In the genomic region with DNA sequence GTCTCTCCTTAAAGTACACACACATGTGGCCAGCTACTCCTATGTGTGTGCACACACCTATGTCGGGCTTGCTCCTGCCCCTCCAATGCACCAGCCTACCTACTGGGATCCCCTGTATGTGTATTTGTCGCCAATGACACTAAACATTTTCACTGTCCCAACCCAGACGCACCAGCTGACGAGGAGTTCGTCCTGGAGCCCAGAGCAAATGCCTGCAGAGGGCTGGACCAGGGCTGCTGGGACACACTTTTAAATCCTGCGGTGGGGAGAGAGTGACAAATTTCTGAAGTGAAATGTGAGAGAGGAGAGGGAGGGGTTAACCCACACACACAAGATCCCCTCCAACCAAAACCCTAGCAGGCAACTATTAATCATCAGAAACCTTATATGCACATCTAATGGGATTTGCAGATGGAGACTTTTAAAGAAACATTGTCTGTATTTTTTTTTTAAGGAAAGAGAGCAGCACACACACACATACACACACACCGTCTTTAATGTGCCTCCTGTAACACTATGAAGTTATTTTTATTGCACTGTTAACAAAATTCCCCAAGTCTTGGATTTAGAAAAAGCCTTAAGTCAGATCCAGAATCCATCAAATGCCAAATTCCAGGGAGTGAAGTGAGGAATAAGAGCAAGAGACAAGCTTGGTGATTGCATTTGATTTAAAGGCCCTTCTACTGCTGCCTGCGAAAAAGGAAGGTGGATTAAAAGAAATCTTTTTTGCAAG, we compare ENCODE assay signal across 8 cellular contexts. TPM values are rescaled to one million over a fixed set of nuclear protein-coding genes. Genes with fewer than 3 reads are reported as not detected.
DNase-seq lines count a peak whose midpoint lies in the region; ATAC-seq and TF ChIP-seq lines count a peak whose summit lies in the region.

A gene (minus strand): TSS at position 224 of the 733 bp plus-strand sequence. CDS start 388 bp downstream, outside the sequence.

- DNase-seq in A673 (ENCODE audit: low spot score) (peak; percentile 89), HT1080 (ENCODE audit: low read depth) (peak; percentile 80), amniotic stem cell (lab: John Stamatoyannopoulos, UW) (peak; percentile 19), left kidney (ENCODE audit: low read depth, low spot score) (peak; percentile 97), NCI-H2196 treated with DMSO at 0.1 percent for 48 hours (lab: John Stamatoyannopoulos, UW; ENCODE audit: unreplicated experiment) (no peak), NCI-H2107 (lab: John Stamatoyannopoulos, UW) (no peak), NCI-H1694 (lab: John Stamatoyannopoulos, UW) (no peak)

- POLR2A ChIA-PET in A673 (lab: Charles Lee; ENCODE audit: low non-redundant PET) = no interaction called here

- ATAC-seq in HG02870 (IDR thresholded peaks at IDR 0.05; ENCODE audit: unreplicated experiment) = no peak

- TF ChIP-seq CTCF in A673 (conservative IDR thresholded peaks at IDR 0.05; ENCODE audit: low read depth, low read length) = no peak

- intact Hi-C loops in A673 (cut with micrococcal nuclease; ENCODE audit: unreplicated experiment) = no loop called here

- peak within 1 kb of the TSS; percentile 31 for H3K4me3 ChIP-seq in A673 (ENCODE audit: low read depth, low read length, poor library complexity, severe bottlenecking)

- no TSS peak for BruUV-seq in A673 (replicated peaks; lab: Mats Ljungman, UMichigan)

- H3K27ac ChIP-seq in A673 (ENCODE audit: low read depth, low read length, poor library complexity, severe bottlenecking) = peak within 1 kb of the TSS; percentile 79

- no peaks in the 10 kb centered on the region for H3K9me3 ChIP-seq in A673 (ENCODE audit: low read depth, low read length, poor library complexity, severe bottlenecking)

- H3K27me3 ChIP-seq in A673 (replicated peaks; ENCODE audit: insufficient read depth, low read depth, low read length, poor library complexity) = no peaks in the 10 kb centered on the region

- H3K36me3 ChIP-seq in A673 (ENCODE audit: insufficient read depth, low read length, poor library complexity, severe bottlenecking) = no peaks in the 10 kb centered on the region

- CTCF ChIA-PET in A673 (lab: Charles Lee) = no interaction called here

- H3K4me1 ChIP-seq in A673 (ENCODE audit: insufficient read depth, low read length, poor library complexity, severe bottlenecking) = peaks cover 21% of the 10 kb centered on the region

RNA-seq across cellular contexts. Expression of the gene that starts here (rescaled TPM):
- total RNA-seq in A673 (2021) = 0.82 and 1.1 TPM in 2 replicates
- not detected in 2 replicates for total RNA-seq in HT1080 (2014; rRNA removed; shearing (Covaris generic))
- not detected in 2 replicates for polyA plus RNA-seq in HT1080 (2015; cell fraction: cytosol; rRNA removed)
- polyA plus RNA-seq in HT1080 (2015; cell fraction: nucleus; rRNA removed) = not detected in 2 replicates

Comparison
In these comparisons a context has a peak if more than half of its experiments do, and no peak if none do; other contexts are left out.
1. Peak in DNase-seq in HT1080; RNA of the gene not detected or under 1 TPM.
2. DNase-seq: peak in A673 (single experiment), amniotic stem cell (single experiment) and left kidney (single experiment); none in NCI-H2196 treated with DMSO at 0.1 percent for 48 hours (single experiment), NCI-H2107 (single experiment) and NCI-H1694 (single experiment).